6 cellular contexts compared by ENCODE assay signal in genomic region chr2:225697936-225698335, GRCh38.
"Had no signal": no experiment of that assay in that cellular context is flagged by ENCODE, and none has a peak within 500 bp of the region (broad histone marks: within the 10 kb centered on the region; RNA-seq: fewer than 3 reads in every experiment).

No MANE protein-coding gene starts in this region.

- FAIRE-seq: HTR-8/SVneo, K562 had no signal

- H3K4me3 ChIP-seq: K562 had no signal

- ATAC-seq: K562 had no signal

- H3K4me2 ChIP-seq: KMS-11 had no signal

- DNase-seq: KBM-7, KG1 had no signal

- H3K27ac ChIP-seq: HL-60, KMS-11 had no signal

- H3K9ac ChIP-seq: KMS-11 had no signal
